In genomic region chr13:51222510-51223283, GRCh38 we compare ENCODE assay signal across 8 cellular contexts. TPM values are rescaled to one million over a fixed set of nuclear protein-coding genes. Genes with fewer than 3 reads are reported as not detected.
DNase-seq lines count a peak whose midpoint lies in the region; ATAC-seq and TF ChIP-seq lines count a peak whose summit lies in the region.

No MANE protein-coding gene starts in this region.

- ATAC-seq in GM21529 (IDR thresholded peaks at IDR 0.05; ENCODE audit: unreplicated experiment) (peak; percentile 3), memory B cell (ENCODE audit: low read depth) (peak; percentile 16), upper lobe of left lung (ENCODE audit: low FRiP score in 2 of 2) (peak in 1 of 2 donors; percentile 32)

- H3K27ac ChIP-seq in upper lobe of left lung: peak overlapping the region; percentile 11 to 87 (median 58)

- H3K4me3 ChIP-seq in BJ (ENCODE audit: low read depth, low read length): peak overlapping the region; percentile 35
- peak overlapping the region; percentile 63 for H3K4me3 ChIP-seq in choroid plexus epithelial cell (ENCODE audit: low read depth, low read length)
- H3K4me3 ChIP-seq in upper lobe of left lung: peak overlapping the region; percentile 76 to 94 (median 86)

- H3K4me3 Mint-ChIP-seq in memory B cell: peak overlapping the region; percentile 65

- H3K27ac Mint-ChIP-seq in memory B cell: no peak overlapping the region

- H3K4me1 ChIP-seq in upper lobe of left lung: peaks cover 4 to 19% (median 6%) of the 10 kb centered on the region in 4 donors

- WGBS in upper lobe of left lung, 2 donors: 9 to 13% methylated on average over 17 to 35 of the region's 59 CpGs

- H3K4me1 Mint-ChIP-seq in memory B cell: no peaks in the 10 kb centered on the region

- H3K27me3 Mint-ChIP-seq in memory B cell: peaks cover 10% of the 10 kb centered on the region

- H3K27me3 ChIP-seq in BJ (ENCODE audit: control insufficient read depth, insufficient read depth, low read length) (peaks cover 25% of the 10 kb centered on the region), upper lobe of left lung (no peaks in the 10 kb centered on the region)

- no peaks in the 10 kb centered on the region for H3K36me3 Mint-ChIP-seq in memory B cell

- no peaks in the 10 kb centered on the region for H3K9me3 ChIP-seq in upper lobe of left lung

- no peak for TF ChIP-seq EP300 in upper lobe of left lung (IDR thresholded peaks at IDR 0.05)

- no peak for DNase-seq in BJ (ENCODE audit: low read depth)
- peak; percentile 33 for DNase-seq in NCI-H69 (lab: John Stamatoyannopoulos, UW)
- DNase-seq in choroid plexus epithelial cell (ENCODE audit: low read depth): no peak
- peak in 1 of 2 donors; percentile 3 for DNase-seq in memory B cell (ENCODE audit: low spot score in 2 of 2)
- no peak for DNase-seq in upper lobe of left lung
- DNase-seq in Kasumi-1 (lab: John Stamatoyannopoulos, UW): no peak
- no peak for DNase-seq in amniotic stem cell (lab: John Stamatoyannopoulos, UW)

- H3K36me3 ChIP-seq in BJ (ENCODE audit: control insufficient read depth, insufficient read depth, low read length) (no peaks in the 10 kb centered on the region), upper lobe of left lung (no peaks in the 10 kb centered on the region)

- POLR2A ChIA-PET in BJ (lab: Charles Lee): no interaction called here

- H3K9me3 Mint-ChIP-seq in memory B cell: no peaks in the 10 kb centered on the region

- TF ChIP-seq POLR2A in upper lobe of left lung (IDR thresholded peaks at IDR 0.05): no peak

- CTCF ChIA-PET in BJ (lab: Yijun Ruan, JAX): interaction anchor here (1.0 kb wide), 2 partner anchors 13 to 64 kb away, joined by 3 to 9 read pairs; no protein-coding TSS in a partner anchor

- peak; percentile 16; the same call in 1 of the 2 replicates for TF ChIP-seq CTCF in BJ (IDR thresholded peaks at IDR 0.05; ENCODE audit: insufficient read depth, low read depth, low read length)
- TF ChIP-seq CTCF in choroid plexus epithelial cell (conservative IDR thresholded peaks at IDR 0.05; ENCODE audit: low read depth, low read length): peak; percentile 12
- peak in 1 of 6 experiments; percentile 35 for TF ChIP-seq CTCF in upper lobe of left lung (IDR thresholded peaks at IDR 0.05)

RNA-seq across cellular contexts. Expression of gene FAM124A, which starts 0.5 kb away (rescaled TPM):
- polyA plus RNA-seq in BJ (2011; rRNA removed): 0.02 and 0.06 TPM in 2 replicates
- polyA minus RNA-seq in BJ (2011; rRNA and poly(A)+ RNA removed): 0.09 TPM in 1 of 2 replicates, not detected in the other
- 1 to 10 TPM; 2.3 to 7.1 (median 3.8) TPM for total RNA-seq in upper lobe of left lung

Comparison
In these comparisons a context has a peak if more than half of its experiments do, and no peak if none do; other contexts are left out.
1. H3K4me3 ChIP-seq: peak in every context shown above with its lines; median percentile 86 in upper lobe of left lung; 63 in choroid plexus epithelial cell; 35 in BJ.